In genomic region chr10:114544045-114544659, GRCh38 we compare ENCODE assay signal across 9 cellular contexts.
DNase-seq lines count a peak whose midpoint lies in the region; ATAC-seq and TF ChIP-seq lines count a peak whose summit lies in the region.
"Had no signal": no experiment of that assay in that cellular context is flagged by ENCODE, and none has a peak within 500 bp of the region (broad histone marks: within the 10 kb centered on the region; RNA-seq: fewer than 3 reads in every experiment).

No MANE protein-coding gene starts in this region.

- no peaks in the 10 kb centered on the region for H3K27me3 ChIP-seq in CD4-positive, CD25-positive, alpha-beta regulatory T cell (ENCODE audit: control insufficient read depth, insufficient read depth, low read length)
- no peaks in the 10 kb centered on the region; the same call in 1 of the 2 replicates for H3K27me3 ChIP-seq in KMS-11 (ENCODE audit: insufficient read depth, low read depth)
- H3K27me3 ChIP-seq in right atrium auricular region, result no peaks in the 10 kb centered on the region
- no peaks in the 10 kb centered on the region for H3K27me3 ChIP-seq in gastrocnemius medialis

- peak; percentile 34 to 95 (median 78) for DNase-seq in CD4-positive, CD25-positive, alpha-beta regulatory T cell
- peak; percentile 52 for DNase-seq in activated T-cell treated with anti-CD3 and anti-CD28 coated beads, Interleukin-2, amount 50 U/mL, for 4 hours
- peak; percentile 44 to 56 for DNase-seq in stimulated activated CD4-positive, alpha-beta T cell treated with anti-CD3 and anti-CD28 coated beads, Interleukin-12 subunit alpha, Interleukin-12 subunit beta, amount 100 ng/mL, for 24 hours (ENCODE audit: low read depth in 2 of 2)
- DNase-seq in right atrium auricular region (ENCODE audit: low spot score) (no peak), NCI-H748 (lab: John Stamatoyannopoulos, UW; ENCODE audit: unreplicated experiment) (no peak), gastrocnemius medialis (no peak)

- intact Hi-C loops in gastrocnemius medialis (cut with DNase I; ENCODE audit: low total_unique reads), result no loop called here

- H2AFZ ChIP-seq in KMS-11 (ENCODE audit: low read depth), result no peak overlapping the region; the same call in 1 of the 2 replicates

- H3K9me3 ChIP-seq in CD4-positive, CD25-positive, alpha-beta regulatory T cell (ENCODE audit: control insufficient read depth in 2 of 2, low read length in 2 of 2), result no peaks in the 10 kb centered on the region
- H3K9me3 ChIP-seq in right atrium auricular region (no peaks in the 10 kb centered on the region), gastrocnemius medialis (no peaks in the 10 kb centered on the region)

- no peaks in the 10 kb centered on the region for H3K27me3 Mint-ChIP-seq in CD4-positive, CD25-positive, alpha-beta regulatory T cell
- no peaks in the 10 kb centered on the region for H3K27me3 Mint-ChIP-seq in activated T-cell treated with anti-CD3 and anti-CD28 coated beads, Interleukin-2, amount 50 U/mL, for 4 hours (ENCODE audit: low read depth)

- no peaks in the 10 kb centered on the region for H3K79me2 ChIP-seq in KMS-11 (ENCODE audit: insufficient read depth, low read depth)

- no peaks in the 10 kb centered on the region for H3K36me3 ChIP-seq in CD4-positive, CD25-positive, alpha-beta regulatory T cell (ENCODE audit: control insufficient read depth, insufficient read depth, low read length)
- H3K36me3 ChIP-seq in KMS-11 (ENCODE audit: insufficient read depth), result no peaks in the 10 kb centered on the region
- peaks cover 54% of the 10 kb centered on the region for H3K36me3 ChIP-seq in right atrium auricular region
- H3K36me3 ChIP-seq in gastrocnemius medialis, result peaks cover 0 to 4% of the 10 kb centered on the region in 2 donors

- H3K36me3 Mint-ChIP-seq in CD4-positive, CD25-positive, alpha-beta regulatory T cell, result no peaks in the 10 kb centered on the region
- H3K36me3 Mint-ChIP-seq in activated T-cell treated with anti-CD3 and anti-CD28 coated beads, Interleukin-2, amount 50 U/mL, for 4 hours (ENCODE audit: insufficient read depth), result no peaks in the 10 kb centered on the region

- TF ChIP-seq CTCF in KMS-11 (conservative IDR thresholded peaks at IDR 0.05; ENCODE audit: low read depth, low read length), result no peak
- TF ChIP-seq CTCF in right atrium auricular region (IDR thresholded peaks at IDR 0.05), result no peak
- TF ChIP-seq CTCF in gastrocnemius medialis (IDR thresholded peaks at IDR 0.05 in 4 of 5, conservative IDR thresholded peaks at IDR 0.05 in 1 of 5), result no peak

- no peak overlapping the region for H3K9ac ChIP-seq in KMS-11

- H3K9me3 Mint-ChIP-seq in CD4-positive, CD25-positive, alpha-beta regulatory T cell, result no peaks in the 10 kb centered on the region
- H3K9me3 Mint-ChIP-seq in activated T-cell treated with anti-CD3 and anti-CD28 coated beads, Interleukin-2, amount 50 U/mL, for 4 hours, result no peaks in the 10 kb centered on the region

- H3K27ac ChIP-seq in CD4-positive, CD25-positive, alpha-beta regulatory T cell (ENCODE audit: insufficient read depth, low read length, poor library complexity, severe bottlenecking), result peak overlapping the region; percentile 88
- H3K27ac ChIP-seq in KMS-11 (no peak overlapping the region), right atrium auricular region (peak overlapping the region in 1 of 2 donors; percentile 82), gastrocnemius medialis (peak overlapping the region in 2 of 4 donors; percentile 10 to 13)
- H3K27ac ChIP-seq: C4-2B had no signal

- peaks cover 24 to 95% (median 64%) of the 10 kb centered on the region in 4 donors for H3K4me1 Mint-ChIP-seq in CD4-positive, CD25-positive, alpha-beta regulatory T cell
- peaks cover 82% of the 10 kb centered on the region for H3K4me1 Mint-ChIP-seq in activated T-cell treated with anti-CD3 and anti-CD28 coated beads, Interleukin-2, amount 50 U/mL, for 4 hours (ENCODE audit: low read depth)

- H3K4me3 ChIP-seq in CD4-positive, CD25-positive, alpha-beta regulatory T cell (ENCODE audit: low read depth, low read length), result peak overlapping the region; percentile 57
- no peak overlapping the region for H3K4me3 ChIP-seq in KMS-11 (IDR thresholded peaks at IDR 0.05; ENCODE audit: insufficient read depth, low read depth, low read length)
- no peak overlapping the region for H3K4me3 ChIP-seq in right atrium auricular region
- no peak overlapping the region for H3K4me3 ChIP-seq in gastrocnemius medialis

- in situ Hi-C loops in gastrocnemius medialis (cut with MboI; ENCODE audit: low sequenced_read_pairs in 4 of 4), result loop anchor here in 1 of 4 donors (10.0 kb wide), 1 partner anchor 241 kb away; no protein-coding TSS in a partner anchor

- TF ChIP-seq POLR2A in gastrocnemius medialis (IDR thresholded peaks at IDR 0.05), result no peak

- H4K20me1 ChIP-seq in KMS-11 (ENCODE audit: insufficient read depth), result no peaks in the 10 kb centered on the region

- peak overlapping the region; percentile 92 to 100 (median 98) for H3K27ac Mint-ChIP-seq in CD4-positive, CD25-positive, alpha-beta regulatory T cell

- peak; percentile 70 to 77 for ATAC-seq in CD4-positive, CD25-positive, alpha-beta regulatory T cell (ENCODE audit: low read depth in 2 of 2)
- ATAC-seq in GM21515 (IDR thresholded peaks at IDR 0.05; ENCODE audit: unreplicated experiment) (peak; percentile 99), gastrocnemius medialis (no peak)
- ATAC-seq in activated T-cell treated with anti-CD3 and anti-CD28 coated beads, Interleukin-2, amount 50 U/mL, for 4 hours, result peak; percentile 44 to 47

- peak overlapping the region; percentile 66 to 76 (median 71) for H3K4me3 Mint-ChIP-seq in CD4-positive, CD25-positive, alpha-beta regulatory T cell
- H3K4me3 Mint-ChIP-seq in activated T-cell treated with anti-CD3 and anti-CD28 coated beads, Interleukin-2, amount 50 U/mL, for 4 hours, result peak overlapping the region; percentile 54

- peak overlapping the region; percentile 45 for H3K4me2 ChIP-seq in KMS-11

- H3K4me1 ChIP-seq in CD4-positive, CD25-positive, alpha-beta regulatory T cell (ENCODE audit: control insufficient read depth, insufficient read depth, low read length, poor library complexity, severe bottlenecking), result peaks cover 84% of the 10 kb centered on the region
- H3K4me1 ChIP-seq in KMS-11 (ENCODE audit: low read depth, poor library complexity, severe bottlenecking) (peaks cover 25% of the 10 kb centered on the region), right atrium auricular region (peaks cover 0 to 71% of the 10 kb centered on the region in 2 donors), gastrocnemius medialis (peaks cover 0 to 16% of the 10 kb centered on the region in 2 donors)

Comparison
In these comparisons a context has a peak if more than half of its experiments do, and no peak if none do; other contexts are left out.
1. ATAC-seq: peak in CD4-positive, CD25-positive, alpha-beta regulatory T cell (2 of 2), GM21515 (single experiment) and activated T-cell treated with anti-CD3 and anti-CD28 coated beads, Interleukin-2, amount 50 U/mL, for 4 hours (2 of 2); none in gastrocnemius medialis (0 of 2).
2. DNase-seq: peak in CD4-positive, CD25-positive, alpha-beta regulatory T cell (3 of 3), activated T-cell treated with anti-CD3 and anti-CD28 coated beads, Interleukin-2, amount 50 U/mL, for 4 hours (single experiment) and stimulated activated CD4-positive, alpha-beta T cell treated with anti-CD3 and anti-CD28 coated beads, Interleukin-12 subunit alpha, Interleukin-12 subunit beta, amount 100 ng/mL, for 24 hours (2 of 2); none in right atrium auricular region (single experiment), NCI-H748 (single experiment) and gastrocnemius medialis (0 of 2).